Comparison of ENCODE assay signal across 1 cellular context in genomic region chr15:72229076-72229946, GRCh38.
TF ChIP-seq lines count a peak whose summit lies in the region.

No MANE protein-coding gene starts in this region.

TF ChIP-seq in HCT116, 20 proteins besides CTCF, POLR2A, EP300 and RAD21:
- TF ChIP-seq SRF (IDR thresholded peaks at IDR 0.05; ENCODE audit: low read depth) = no peak
- TF ChIP-seq ATF3 (IDR thresholded peaks at IDR 0.05) = no peak
- TF ChIP-seq SIN3A (IDR thresholded peaks at IDR 0.05; ENCODE audit: low read depth) = no peak
- no peak for TF ChIP-seq ZNF274 (IDR thresholded peaks at IDR 0.05; ENCODE audit: low read depth, low read length)
- TF ChIP-seq CEBPB (IDR thresholded peaks at IDR 0.05; ENCODE audit: low read depth) = no peak
- TF ChIP-seq EZH2 (IDR thresholded peaks at IDR 0.05) = no peak
- TF ChIP-seq CBX3 (IDR thresholded peaks at IDR 0.05; ENCODE audit: low read depth) = no peak
- TF ChIP-seq ZFX (IDR thresholded peaks at IDR 0.05) = no peak
- TF ChIP-seq EGR1 (IDR thresholded peaks at IDR 0.05; ENCODE audit: low read depth) = no peak
- TF ChIP-seq EZH2phosphoT487 (IDR thresholded peaks at IDR 0.05; ENCODE audit: borderline replicate concordance) = no peak
- TF ChIP-seq JUND (IDR thresholded peaks at IDR 0.05) = no peak
- TF ChIP-seq TCF7L2 (IDR thresholded peaks at IDR 0.05; ENCODE audit: borderline replicate concordance, extremely low read depth, insufficient read depth, insufficient read length) = no peak
- TF ChIP-seq SP1 (IDR thresholded peaks at IDR 0.05; ENCODE audit: low read depth) = no peak
- TF ChIP-seq FOSL1 (IDR thresholded peaks at IDR 0.05; ENCODE audit: low read depth) = no peak
- no peak for TF ChIP-seq REST (IDR thresholded peaks at IDR 0.05; ENCODE audit: low read depth)
- TF ChIP-seq ELF1 (IDR thresholded peaks at IDR 0.05; ENCODE audit: borderline replicate concordance, low read depth) = no peak
- no peak for TF ChIP-seq ZBTB33 (IDR thresholded peaks at IDR 0.05; ENCODE audit: extremely low read depth, insufficient replicate concordance, low read length)
- TF ChIP-seq MAX (IDR thresholded peaks at IDR 0.05) = no peak
- TF ChIP-seq POLR2AphosphoS5 (IDR thresholded peaks at IDR 0.05; ENCODE audit: low read depth, low read length) = no peak; the same call in none of the 2 replicates
